8 cellular contexts compared by ENCODE assay signal in genomic region chrX:133921764-133922389, GRCh38.
DNase-seq lines count a peak whose midpoint lies in the region; TF ChIP-seq lines count a peak whose summit lies in the region.

No MANE protein-coding gene starts in this region.

- no peaks in the 10 kb centered on the region for H3K36me3 ChIP-seq in left ventricle myocardium inferior
- H3K36me3 ChIP-seq in sigmoid colon = no peaks in the 10 kb centered on the region

- TF ChIP-seq CTCF in HFF-Myc (IDR thresholded peaks at IDR 0.05; ENCODE audit: low read depth, low read length, missing control alignments) (peak; percentile 59), left ventricle myocardium inferior (IDR thresholded peaks at IDR 0.05; ENCODE audit: borderline replicate concordance) (peak; percentile 53), sigmoid colon (IDR thresholded peaks at IDR 0.05) (no peak)

- no peak for TF ChIP-seq EP300 in sigmoid colon (IDR thresholded peaks at IDR 0.05)

- H3K9me3 ChIP-seq in left ventricle myocardium inferior (replicated peaks) (peaks cover 3% of the 10 kb centered on the region), sigmoid colon (no peaks in the 10 kb centered on the region)

- no peak overlapping the region for H3K27ac ChIP-seq in left ventricle myocardium inferior (replicated peaks)
- H3K27ac ChIP-seq in sigmoid colon = no peak overlapping the region

- no peaks in the 10 kb centered on the region for H3K27me3 ChIP-seq in left ventricle myocardium inferior (ENCODE audit: low read depth)
- no peaks in the 10 kb centered on the region for H3K27me3 ChIP-seq in sigmoid colon

- WGBS in sigmoid colon, 2 donors = 58 to 81% methylated on average over 7 of the region's 7 CpGs

- intact Hi-C loops in left ventricle myocardium inferior (cut with micrococcal nuclease) = no loop called here
- intact Hi-C loops in sigmoid colon (cut with DNase I) = no loop called here

- peak; percentile 34 to 41 for DNase-seq in NCI-H2081 (lab: John Stamatoyannopoulos, UW)
- DNase-seq in NCI-H2081 treated with DMSO at 0.1 percent for 48 hours (lab: John Stamatoyannopoulos, UW) = no peak
- DNase-seq in HFF-Myc (ENCODE audit: extremely low read depth, low read depth) = peak; percentile 11
- DNase-seq in NCI-H345 (lab: John Stamatoyannopoulos, UW) = peak; percentile 40
- DNase-seq in activated CD8-positive, alpha-beta memory T cell treated with anti-CD3 and anti-CD28 coated beads, Interleukin-2, amount 50 U/mL, for 48 hours = peak; percentile 52
- peak; percentile 14 for DNase-seq in left ventricle myocardium inferior
- DNase-seq in stimulated activated CD4-positive, alpha-beta T cell treated with anti-CD3 and anti-CD28 coated beads, Interleukin-4, amount 100 ng/mL, for 1 hour = peak; percentile 30
- DNase-seq in sigmoid colon = no peak

- no peak overlapping the region for H3K4me3 ChIP-seq in HFF-Myc (replicated peaks; ENCODE audit: low read depth, low read length)
- no peak overlapping the region for H3K4me3 ChIP-seq in left ventricle myocardium inferior
- no peak overlapping the region for H3K4me3 ChIP-seq in sigmoid colon

- H3K4me1 ChIP-seq in left ventricle myocardium inferior = no peaks in the 10 kb centered on the region
- no peaks in the 10 kb centered on the region for H3K4me1 ChIP-seq in sigmoid colon

- TF ChIP-seq POLR2A in sigmoid colon (IDR thresholded peaks at IDR 0.05) = no peak

Comparison
In these comparisons a context has a peak if more than half of its experiments do, and no peak if none do; other contexts are left out.
1. DNase-seq: peak in NCI-H2081 (2 of 2), HFF-Myc (single experiment), NCI-H345 (single experiment), activated CD8-positive, alpha-beta memory T cell treated with anti-CD3 and anti-CD28 coated beads, Interleukin-2, amount 50 U/mL, for 48 hours (single experiment), left ventricle myocardium inferior (single experiment) and stimulated activated CD4-positive, alpha-beta T cell treated with anti-CD3 and anti-CD28 coated beads, Interleukin-4, amount 100 ng/mL, for 1 hour (single experiment); none in NCI-H2081 treated with DMSO at 0.1 percent for 48 hours (single experiment) and sigmoid colon (single experiment).
2. CTCF ChIP-seq: peak in HFF-Myc (single experiment) and left ventricle myocardium inferior (single experiment); none in sigmoid colon (0 of 4).